In genomic region chr20:46232575-46232974, GRCh38 we compare ENCODE assay signal across 16 cellular contexts.
"Had no signal": no experiment of that assay in that cellular context is flagged by ENCODE, and none has a peak within 500 bp of the region (broad histone marks: within the 10 kb centered on the region; RNA-seq: fewer than 3 reads in every experiment).

No MANE protein-coding gene starts in this region.

- DNase-seq: activated CD4-positive, alpha-beta T cell treated with anti-CD3 and anti-CD28 coated beads, Interleukin-2, amount 50 U/mL, for 48 hours; cerebellar nuclear complex; effector CD4-positive, alpha-beta T cell; hypothalamus; posterior cingulate gyrus; sigmoid colon; stimulated activated CD4-positive, alpha-beta T cell treated with anti-CD3 and anti-CD28 coated beads, Interleukin-4, amount 100 ng/mL, for 4 hours; testis; upper lobe of left lung had no signal

- FAIRE-seq: bronchial epithelial cell, frontal cortex, keratinocyte, TTC549 had no signal

- ATAC-seq: left lobe of liver; natural killer cell treated with Interleukin-12 subunit alpha and Interleukin-12 subunit beta and Interleukin-15 and Interleukin-18, amount 100 ng/mL, for 72 hours; stimulated activated memory B cell treated with anti-CD40 and anti-IgM and Interleukin-4, amounts not matched to agents 10 μg/mL and 1 μg/mL and 100 μg/mL, for 72 hours had no signal
